Comparison of ENCODE assay signal across 34 cellular contexts in genomic region chr2:180891360-180891759, GRCh38.
"Had no signal": no experiment of that assay in that cellular context is flagged by ENCODE, and none has a peak within 500 bp of the region (broad histone marks: within the 10 kb centered on the region; RNA-seq: fewer than 3 reads in every experiment).

No MANE protein-coding gene starts in this region.

- FAIRE-seq: astrocyte, bronchial epithelial cell had no signal

- H3K4me1 ChIP-seq: adrenal gland, ascending aorta, body of pancreas, breast epithelium had no signal

- H3K36me3 ChIP-seq: adrenal gland, ascending aorta, brain microvascular endothelial cell, breast epithelium, cardiac muscle cell had no signal

- H3K27ac ChIP-seq: adrenal gland, ascending aorta, body of pancreas, brain microvascular endothelial cell, breast epithelium, cardiac muscle cell had no signal

- H3K4me3 ChIP-seq: adrenal gland, ascending aorta, body of pancreas, breast epithelium, cardiac muscle cell had no signal

- H3K27me3 ChIP-seq: adrenal gland, ascending aorta, body of pancreas, brain microvascular endothelial cell, breast epithelium, cardiac muscle cell had no signal

- H3K9me3 ChIP-seq: adrenal gland, ascending aorta, body of pancreas, breast epithelium had no signal

- DNase-seq: activated effector memory CD4-positive, alpha-beta T cell treated with anti-CD3 and anti-CD28 coated beads, Interleukin-2, amount 50 U/mL, for 16 hours; activated effector memory CD4-positive, alpha-beta T cell treated with Interleukin-2 at 50 U/mL for 16 hours; activated gamma-delta T cell; activated gamma-delta T cell treated with Interleukin-2 at 50 U/mL for 16 hours; activated naive CD4-positive, alpha-beta T cell; activated naive CD4-positive, alpha-beta T cell treated with anti-CD3 and anti-CD28 coated beads for 36 hours; activated naive CD4-positive, alpha-beta T cell treated with anti-CD3 and anti-CD28 coated beads, Interleukin-2, amount 10 ng/mL, durations not matched to agents 7 days and 5 days; activated naive CD4-positive, alpha-beta T cell treated with anti-CD3 and anti-CD28 coated beads, Interleukin-2, amount 50 U/mL, for 16 hours; activated naive CD4-positive, alpha-beta T cell treated with Interleukin-2 at 50 U/mL for 16 hours; activated naive CD8-positive, alpha-beta T cell treated with anti-CD3 and anti-CD28 coated beads for 36 hours; activated naive CD8-positive, alpha-beta T cell treated with anti-CD3 and anti-CD28 coated beads, Interleukin-2, amount 10 ng/mL, durations not matched to agents 7 days and 5 days; activated naive CD8-positive, alpha-beta T cell treated with anti-CD3 and anti-CD28 coated beads, Interleukin-2, amount 50 U/mL, for 24 hours; activated T-cell treated with anti-CD3 and anti-CD28 coated beads, Interleukin-2, amount 50 U/mL, for 1 hour; activated T-cell treated with anti-CD3 and anti-CD28 coated beads, Interleukin-2, amount 50 U/mL, for 24 hours; activated T-cell treated with anti-CD3 and anti-CD28 coated beads, Interleukin-2, amount 50 U/mL, for 4 hours; activated T-cell treated with anti-CD3 and anti-CD28 coated beads, Interleukin-2, amount 50 U/mL, for 48 hours; activated T-cell treated with anti-CD3 and anti-CD28 coated beads, Interleukin-2, amount 50 U/mL, for 72 hours; adrenal gland; amniotic stem cell; amygdala; anterior cingulate cortex; aorta; body of pancreas; brain microvascular endothelial cell; caudate nucleus; central memory CD4-positive, alpha-beta T cell; cerebellar nuclear complex had no signal

- ATAC-seq: activated naive CD4-positive, alpha-beta T cell treated with anti-CD3 and anti-CD28 coated beads, Interleukin-2, amount 50 U/mL, for 72 hours; activated naive CD8-positive, alpha-beta T cell treated with anti-CD3 and anti-CD28 coated beads, Interleukin-2, amount 50 U/mL, for 24 hours; activated T-cell treated with anti-CD3 and anti-CD28 coated beads, Interleukin-2, amount 50 U/mL, for 4 hours; activated T-cell treated with anti-CD3 and anti-CD28 coated beads, Interleukin-2, amount 50 U/mL, for 72 hours; activated T-helper 17 cell treated with anti-CD3 and anti-CD28 coated beads, Interleukin-2, amount 50 U/mL, for 72 hours; body of pancreas had no signal
